ENCODE assay signal across 10 cellular contexts in the genomic region with DNA sequence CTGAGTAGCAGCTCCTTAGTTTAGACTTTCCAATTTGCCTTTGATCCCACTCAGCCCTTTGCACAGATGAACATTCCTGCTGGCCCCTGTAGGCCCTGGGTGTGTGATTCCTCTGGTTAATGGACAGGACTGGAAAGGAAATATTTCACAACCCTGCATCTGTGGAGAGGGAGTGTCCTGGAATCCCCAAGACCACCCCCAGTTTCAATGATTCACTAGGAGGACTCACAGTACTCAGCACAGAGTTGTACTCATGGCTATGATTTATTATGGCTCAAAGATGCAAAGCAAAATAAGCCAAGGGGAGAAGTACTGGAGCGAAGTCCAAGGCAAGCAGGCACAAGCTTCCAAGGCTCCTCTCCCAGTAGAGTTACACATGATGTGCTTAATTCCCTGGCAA. TPM values are rescaled to one million over a fixed set of nuclear protein-coding genes. Genes with fewer than 3 reads are reported as not detected.
DNase-seq lines count a peak whose midpoint lies in the region; ATAC-seq and TF ChIP-seq lines count a peak whose summit lies in the region.
"Had no signal": no experiment of that assay in that cellular context is flagged by ENCODE, and none has a peak within 500 bp of the region (broad histone marks: within the 10 kb centered on the region; RNA-seq: fewer than 3 reads in every experiment).

No MANE protein-coding gene starts in this region.

- H3K14ac ChIP-seq in IMR-90 (replicated peaks; ENCODE audit: low read depth, low read length), result no peak overlapping the region

- H3K27me3 Mint-ChIP-seq in activated CD4-positive, alpha-beta memory T cell treated with anti-CD3 and anti-CD28 coated beads for 36 hours, result no peaks in the 10 kb centered on the region

- no peaks in the 10 kb centered on the region for H3K36me3 ChIP-seq in IMR-90 (ENCODE audit: control insufficient read depth, insufficient read depth, low read length)
- H3K36me3 ChIP-seq in liver (ENCODE audit: control insufficient read depth in 4 of 4, insufficient read depth in 3 of 4, low read depth in 1 of 4, low read length in 3 of 4), result peaks cover 0 to 5% (median 2%) of the 10 kb centered on the region in 4 donors
- H3K36me3 ChIP-seq in upper lobe of right lung, result no peaks in the 10 kb centered on the region
- H3K36me3 ChIP-seq: neutrophil had no signal

- dilution Hi-C loops in IMR-90 (cut with HindIII; ENCODE audit: low sequenced_read_pairs, unreplicated experiment), result no loop called here

- H3K56ac ChIP-seq in IMR-90 (ENCODE audit: extremely low read depth, insufficient read depth, low read length), result no peak overlapping the region

- WGBS in IMR-90 (ENCODE audit: extremely low coverage in 2 of 2, insufficient read length in 1 of 2), 2 experiments, result no CpG with 5 or more reads among the region's 1 CpG
- WGBS in liver, result 89% methylated on average over 1 of the region's 1 CpG

- no peak overlapping the region; the same call in 1 of the 2 replicates for H3K18ac ChIP-seq in IMR-90 (ENCODE audit: low read depth, low read length)

- H4K91ac ChIP-seq in IMR-90 (ENCODE audit: insufficient read depth, low read depth, low read length), result 0 out of 2 replicates have a peak overlapping the region, but pooled peaks have one; percentile 8

- H3K4ac ChIP-seq in IMR-90 (ENCODE audit: low read depth, low read length), result peak overlapping the region; percentile 41; the same call in 1 of the 2 replicates

- no peak overlapping the region for H2BK15ac ChIP-seq in IMR-90 (ENCODE audit: low read depth, low read length)

- H3K4me3 Mint-ChIP-seq in activated CD4-positive, alpha-beta memory T cell treated with anti-CD3 and anti-CD28 coated beads for 36 hours, result no peak overlapping the region

- H3K4me1 ChIP-seq in IMR-90 (ENCODE audit: control insufficient read depth, insufficient read depth, low read length) (peaks cover 17% of the 10 kb centered on the region), liver (ENCODE audit: control insufficient read depth in 4 of 4, insufficient read depth in 4 of 4, low read length in 3 of 4) (peaks cover 1 to 9% (median 7%) of the 10 kb centered on the region in 4 donors), upper lobe of right lung (peaks cover 16% of the 10 kb centered on the region)

- no peak; the same call in 1 of the 2 replicates for TF ChIP-seq RAD21 in IMR-90 (IDR thresholded peaks at IDR 0.05; ENCODE audit: low read length)
- TF ChIP-seq RAD21 in liver (IDR thresholded peaks at IDR 0.05), result peak in 1 of 2 donors; percentile 26

- CTCF ChIA-PET in IMR-90 (lab: Yijun Ruan, JAX), result interaction anchor here (0.6 kb wide), 1 partner anchor 29 kb away, joined by 10 read pairs; no protein-coding TSS in a partner anchor
- CTCF ChIA-PET in activated CD4-positive, alpha-beta memory T cell treated with anti-CD3 and anti-CD28 coated beads for 36 hours (lab: Charles Lee), result interaction anchor here (0.8 kb wide), 1 partner anchor 62 kb away, joined by 3 read pairs; no protein-coding TSS in a partner anchor

- TF ChIP-seq POLR2A in IMR-90 (IDR thresholded peaks at IDR 0.05; ENCODE audit: low read depth, low read length), result no peak

- H4K8ac ChIP-seq in IMR-90 (ENCODE audit: low read depth in 2 of 2, low read length in 2 of 2), result peak overlapping the region in 1 of 2 experiments; percentile 46; a peak in 2 of 4 replicates

- no peaks in the 10 kb centered on the region for H3K9me3 Mint-ChIP-seq in activated CD4-positive, alpha-beta memory T cell treated with anti-CD3 and anti-CD28 coated beads for 36 hours

- TF ChIP-seq CTCF in IMR-90 (conservative IDR thresholded peaks at IDR 0.05; ENCODE audit: low read depth, low read length) (no peak), liver (IDR thresholded peaks at IDR 0.05; ENCODE audit: low read depth, low read length, missing input control) (no peak), upper lobe of right lung (IDR thresholded peaks at IDR 0.05) (no peak)

- H3K9me1 ChIP-seq in IMR-90 (ENCODE audit: insufficient read depth, low read length), result peaks cover 30% of the 10 kb centered on the region

- no peak overlapping the region for H3K27ac Mint-ChIP-seq in activated CD4-positive, alpha-beta memory T cell treated with anti-CD3 and anti-CD28 coated beads for 36 hours

- peak overlapping the region; percentile 24 for H2AFZ ChIP-seq in IMR-90 (replicated peaks; ENCODE audit: low read length, poor library complexity)

- H3K23ac ChIP-seq in IMR-90 (ENCODE audit: low read depth, low read length), result 0 out of 2 replicates have a peak overlapping the region, but pooled peaks have one; percentile 55

- peak; percentile 96 for DNase-seq in IMR-90
- peak; percentile 40 for DNase-seq in dermis blood vessel endothelial cell
- DNase-seq in upper lobe of right lung, result no peak
- DNase-seq in NCI-H187 (lab: John Stamatoyannopoulos, UW), result no peak
- DNase-seq in posterior vena cava (ENCODE audit: low spot score), result no peak
- DNase-seq in activated CD4-positive, alpha-beta memory T cell treated with anti-CD3 and anti-CD28 coated beads for 36 hours, result no peak
- DNase-seq: H7, KG1 had no signal

- peak overlapping the region; percentile 7; the same call in 1 of the 2 replicates for H3K4me2 ChIP-seq in IMR-90 (ENCODE audit: low read depth, low read length)

- POLR2A ChIA-PET in IMR-90 (lab: Charles Lee; ENCODE audit: unreplicated experiment), result no interaction called here
- POLR2A ChIA-PET in activated CD4-positive, alpha-beta memory T cell treated with anti-CD3 and anti-CD28 coated beads for 36 hours (lab: Charles Lee), result interaction anchor here (1.2 kb wide), 1 partner anchor 10 kb away, joined by 5 read pairs; no protein-coding TSS in a partner anchor

- intact Hi-C loops in IMR-90 (cut with micrococcal nuclease) (loop anchor here (5.0 kb wide), 1 partner anchor 51 kb away; no protein-coding TSS in a partner anchor), upper lobe of right lung (cut with DNase I) (no loop called here), posterior vena cava (cut with DNase I) (no loop called here)
- intact Hi-C loops in activated CD4-positive, alpha-beta memory T cell treated with anti-CD3 and anti-CD28 coated beads for 36 hours (cut with micrococcal nuclease), result no loop called here

- H3K79me1 ChIP-seq in IMR-90 (ENCODE audit: low read depth in 1 of 2, low read length in 2 of 2), result peaks cover 19 to 59% of the 10 kb centered on the region in 2 experiments; a peak in 3 of 4 replicates

- ATAC-seq in IMR-90 (ENCODE audit: low read depth) (peak; percentile 91), upper lobe of right lung (peak; percentile 46)

- peak overlapping the region; percentile 2 for H2AK9ac ChIP-seq in IMR-90 (replicated peaks; ENCODE audit: low read depth, low read length, poor library complexity)

- H3K9me3 ChIP-seq in IMR-90 (ENCODE audit: control insufficient read depth, insufficient read depth, low read length) (no peaks in the 10 kb centered on the region), liver (ENCODE audit: control insufficient read depth in 4 of 4, low read length in 3 of 4) (no peaks in the 10 kb centered on the region), upper lobe of right lung (no peaks in the 10 kb centered on the region)
- H3K9me3 ChIP-seq: neutrophil had no signal

- H3K27ac ChIP-seq in IMR-90 (ENCODE audit: insufficient read depth, low read length) (peak overlapping the region; percentile 5; the same call in 1 of the 2 replicates), liver (ENCODE audit: low read depth in 1 of 2, low read length in 2 of 2) (no peak overlapping the region), upper lobe of right lung (no peak overlapping the region)
- H3K27ac ChIP-seq: neutrophil had no signal

- H2BK5ac ChIP-seq in IMR-90 (ENCODE audit: low read depth, low read length, poor library complexity, severe bottlenecking), result peak overlapping the region; percentile 3

- in situ Hi-C loops in IMR-90 (cut with MboI; ENCODE audit: low sequenced_read_pairs), result no loop called here

- H3K9ac ChIP-seq in IMR-90 (ENCODE audit: low read depth, low read length) (no peak overlapping the region), liver (ENCODE audit: low read depth in 1 of 2, low read length in 2 of 2) (no peak overlapping the region)

- H2BK20ac ChIP-seq in IMR-90 (ENCODE audit: low read depth, low read length), result 0 out of 2 replicates have a peak overlapping the region, but pooled peaks have one; percentile 3

- no peaks in the 10 kb centered on the region for H3K4me1 Mint-ChIP-seq in activated CD4-positive, alpha-beta memory T cell treated with anti-CD3 and anti-CD28 coated beads for 36 hours (ENCODE audit: low read depth)

- H2BK120ac ChIP-seq in IMR-90 (ENCODE audit: low read depth, low read length), result peak overlapping the region; percentile 44; the same call in 1 of the 2 replicates

- no peaks in the 10 kb centered on the region for H3K36me3 Mint-ChIP-seq in activated CD4-positive, alpha-beta memory T cell treated with anti-CD3 and anti-CD28 coated beads for 36 hours

- H3K27me3 ChIP-seq in IMR-90 (ENCODE audit: control insufficient read depth, insufficient read depth, low read length) (no peaks in the 10 kb centered on the region), liver (ENCODE audit: control insufficient read depth in 4 of 4, insufficient read depth in 4 of 4, low read length in 3 of 4) (no peaks in the 10 kb centered on the region), upper lobe of right lung (no peaks in the 10 kb centered on the region)
- H3K27me3 ChIP-seq: neutrophil had no signal

- no TSS peak for BruUV-seq in IMR-90 (replicated peaks; lab: Mats Ljungman, UMichigan)

- H2AK5ac ChIP-seq in IMR-90 (ENCODE audit: low read depth, low read length), result peak overlapping the region; percentile 25; the same call in 1 of the 2 replicates

- H3K4me3 ChIP-seq in IMR-90 (ENCODE audit: insufficient read depth, low read depth, low read length) (no peak overlapping the region), liver (ENCODE audit: low read depth in 1 of 3, low read length in 3 of 3) (no peak overlapping the region), upper lobe of right lung (no peak overlapping the region)

- no peak overlapping the region for H4K5ac ChIP-seq in IMR-90 (ENCODE audit: low read depth, low read length)

- peaks cover 14% of the 10 kb centered on the region for H4K20me1 ChIP-seq in IMR-90 (ENCODE audit: insufficient read depth, low read length)

TF ChIP-seq in IMR-90, 13 proteins besides CTCF, POLR2A, EP300 and RAD21 (continues in another document):
- TF ChIP-seq FOS (IDR thresholded peaks at IDR 0.05; ENCODE audit: low read depth, low read length) (peak; percentile 64), RCOR1 (IDR thresholded peaks at IDR 0.05; ENCODE audit: insufficient replicate concordance, low read length) (peak; percentile 50)

RNA-seq across cellular contexts. Expression of a gene that starts 42.4 kb away (rescaled TPM):
- 49.3 and 53.6 TPM in 2 replicates for total RNA-seq in IMR-90 (2012; rRNA removed)
- polyA plus RNA-seq in IMR-90 (2012; rRNA removed), result 38.3 and 40.2 TPM in 2 replicates
- 19.5 and 21.8 TPM in 2 replicates for polyA plus RNA-seq in IMR-90 (2012; cell fraction: cytosol; rRNA removed)
- 40.5 and 57.5 TPM in 2 replicates for polyA plus RNA-seq in IMR-90 (2012; cell fraction: nucleus; rRNA removed; ENCODE audit: low replicate concordance)
- total RNA-seq in dermis blood vessel endothelial cell, result 106 and 177 TPM in 2 replicates
- 10 to 100 TPM; 40.9 to 74.0 TPM for total RNA-seq in liver
- 10 to 100 TPM; 23.2 to 24.3 TPM for polyA plus RNA-seq in liver
- 131 TPM for total RNA-seq in upper lobe of right lung
- 10 to 100 TPM; 83.5 to 85.1 TPM for total RNA-seq in posterior vena cava
- 10 to 100 TPM; 12.9 to 15.3 TPM for total RNA-seq in activated CD4-positive, alpha-beta memory T cell treated with anti-CD3 and anti-CD28 coated beads for 36 hours

Comparison
In these comparisons a context has a peak if more than half of its experiments do, and no peak if none do; other contexts are left out.
1. DNase-seq: peak in IMR-90 (single experiment) and dermis blood vessel endothelial cell (single experiment); none in upper lobe of right lung (single experiment), NCI-H187 (0 of 2), posterior vena cava (single experiment) and activated CD4-positive, alpha-beta memory T cell treated with anti-CD3 and anti-CD28 coated beads for 36 hours (single experiment).